ENCODE assay signal across 1 cellular context in the genomic region with DNA sequence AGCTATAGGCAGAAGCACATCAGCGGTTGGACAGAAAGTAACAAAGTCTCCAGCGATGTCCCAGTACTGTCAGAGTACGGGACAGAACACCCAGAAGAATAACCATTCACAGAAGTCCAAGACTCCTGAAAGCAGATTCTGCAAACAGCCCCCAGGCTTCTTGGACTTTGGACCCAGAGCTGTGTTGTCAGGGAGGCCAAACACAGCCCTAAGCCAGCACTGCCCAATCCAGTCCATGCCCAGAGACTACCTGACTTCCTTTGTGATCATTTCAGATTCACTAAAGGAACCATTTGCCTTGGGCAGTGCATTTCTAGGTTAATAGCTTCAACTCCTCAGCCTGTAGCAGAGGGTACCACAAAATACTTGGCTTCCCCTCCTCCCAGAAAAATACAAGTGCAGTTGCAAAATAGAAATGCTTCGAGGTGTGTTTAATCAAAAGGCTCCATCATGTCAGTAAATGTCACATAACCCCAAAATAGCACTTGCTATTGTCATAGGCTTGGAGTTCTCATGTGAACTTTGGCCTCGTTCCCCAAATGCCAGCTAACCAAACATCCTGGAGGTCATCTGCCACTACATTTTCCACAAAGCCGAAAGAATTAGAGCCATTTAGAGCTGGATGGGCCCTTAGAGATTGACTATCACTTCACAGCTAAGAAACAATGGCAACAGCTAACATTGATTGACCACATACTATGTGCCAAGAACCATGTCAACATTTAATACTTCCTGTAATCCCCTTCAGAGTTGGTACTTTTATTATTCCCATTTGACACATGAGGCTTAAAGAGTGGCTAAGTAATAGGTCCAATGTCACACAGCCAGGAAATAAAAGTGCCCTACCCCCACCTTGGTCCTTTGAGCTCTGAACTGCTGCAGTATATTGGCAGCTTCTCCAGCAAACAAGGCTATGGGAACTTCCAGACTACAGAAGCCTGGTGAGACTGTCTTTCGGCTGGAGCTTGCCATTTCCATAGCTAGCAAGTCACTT.
TF ChIP-seq lines count a peak whose summit lies in the region.

No MANE protein-coding gene starts in this region.

TF ChIP-seq in HepG2, 621 proteins besides CTCF, POLR2A, EP300 and RAD21 (continued from another document and continues in another):
- TF ChIP-seq, protein P1, sequence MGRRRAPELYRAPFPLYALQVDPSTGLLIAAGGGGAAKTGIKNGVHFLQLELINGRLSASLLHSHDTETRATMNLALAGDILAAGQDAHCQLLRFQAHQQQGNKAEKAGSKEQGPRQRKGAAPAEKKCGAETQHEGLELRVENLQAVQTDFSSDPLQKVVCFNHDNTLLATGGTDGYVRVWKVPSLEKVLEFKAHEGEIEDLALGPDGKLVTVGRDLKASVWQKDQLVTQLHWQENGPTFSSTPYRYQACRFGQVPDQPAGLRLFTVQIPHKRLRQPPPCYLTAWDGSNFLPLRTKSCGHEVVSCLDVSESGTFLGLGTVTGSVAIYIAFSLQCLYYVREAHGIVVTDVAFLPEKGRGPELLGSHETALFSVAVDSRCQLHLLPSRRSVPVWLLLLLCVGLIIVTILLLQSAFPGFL (CRISPR knock-in tag; IDR thresholded peaks at IDR 0.05) = no peak
- no peak for TF ChIP-seq TGIF2 (CRISPR knock-in tag; IDR thresholded peaks at IDR 0.05)
- no peak for TF ChIP-seq ZNF441 (CRISPR knock-in tag; IDR thresholded peaks at IDR 0.05; ENCODE audit: borderline replicate concordance)
- TF ChIP-seq POLR2G (IDR thresholded peaks at IDR 0.05; ENCODE audit: low read depth, low read length) = no peak
- peak; percentile 62 for TF ChIP-seq MED1 (CRISPR knock-in tag; IDR thresholded peaks at IDR 0.05)
- TF ChIP-seq, protein P2, sequence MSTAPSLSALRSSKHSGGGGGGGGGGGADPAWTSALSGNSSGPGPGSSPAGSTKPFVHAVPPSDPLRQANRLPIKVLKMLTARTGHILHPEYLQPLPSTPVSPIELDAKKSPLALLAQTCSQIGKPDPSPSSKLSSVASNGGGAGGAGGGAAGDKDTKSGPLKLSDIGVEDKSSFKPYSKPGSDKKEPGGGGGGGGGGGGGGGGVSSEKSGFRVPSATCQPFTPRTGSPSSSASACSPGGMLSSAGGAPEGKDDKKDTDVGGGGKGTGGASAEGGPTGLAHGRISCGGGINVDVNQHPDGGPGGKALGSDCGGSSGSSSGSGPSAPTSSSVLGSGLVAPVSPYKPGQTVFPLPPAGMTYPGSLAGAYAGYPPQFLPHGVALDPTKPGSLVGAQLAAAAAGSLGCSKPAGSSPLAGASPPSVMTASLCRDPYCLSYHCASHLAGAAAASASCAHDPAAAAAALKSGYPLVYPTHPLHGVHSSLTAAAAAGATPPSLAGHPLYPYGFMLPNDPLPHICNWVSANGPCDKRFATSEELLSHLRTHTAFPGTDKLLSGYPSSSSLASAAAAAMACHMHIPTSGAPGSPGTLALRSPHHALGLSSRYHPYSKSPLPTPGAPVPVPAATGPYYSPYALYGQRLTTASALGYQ (CRISPR knock-in tag; IDR thresholded peaks at IDR 0.05) = no peak
- TF ChIP-seq FOXO1 (CRISPR knock-in tag; IDR thresholded peaks at IDR 0.05) = no peak; the same call in 1 of the 2 replicates
- TF ChIP-seq ZNF264 (CRISPR knock-in tag; IDR thresholded peaks at IDR 0.05) = 0 out of 2 replicates have a peak, but pooled peaks have one; percentile 45
- TF ChIP-seq, protein P3, sequence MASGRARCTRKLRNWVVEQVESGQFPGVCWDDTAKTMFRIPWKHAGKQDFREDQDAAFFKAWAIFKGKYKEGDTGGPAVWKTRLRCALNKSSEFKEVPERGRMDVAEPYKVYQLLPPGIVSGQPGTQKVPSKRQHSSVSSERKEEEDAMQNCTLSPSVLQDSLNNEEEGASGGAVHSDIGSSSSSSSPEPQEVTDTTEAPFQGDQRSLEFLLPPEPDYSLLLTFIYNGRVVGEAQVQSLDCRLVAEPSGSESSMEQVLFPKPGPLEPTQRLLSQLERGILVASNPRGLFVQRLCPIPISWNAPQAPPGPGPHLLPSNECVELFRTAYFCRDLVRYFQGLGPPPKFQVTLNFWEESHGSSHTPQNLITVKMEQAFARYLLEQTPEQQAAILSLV (CRISPR knock-in tag; IDR thresholded peaks at IDR 0.05; ENCODE audit: borderline replicate concordance) = no peak
- TF ChIP-seq HMG20B (CRISPR knock-in tag; conservative IDR thresholded peaks at IDR 0.05) = no peak
- no peak for TF ChIP-seq RBAK (CRISPR knock-in tag; IDR thresholded peaks at IDR 0.05)
- TF ChIP-seq ZNF24 (IDR thresholded peaks at IDR 0.05) = no peak
- no peak for TF ChIP-seq ZNF207 (IDR thresholded peaks at IDR 0.05; ENCODE audit: borderline replicate concordance)
- TF ChIP-seq MEF2D (CRISPR knock-in tag; IDR thresholded peaks at IDR 0.05) = peak; percentile 94
- TF ChIP-seq MXD4 (CRISPR knock-in tag; IDR thresholded peaks at IDR 0.05) = 0 out of 2 replicates have a peak, but pooled peaks have one; percentile 41
- TF ChIP-seq, protein P4, sequence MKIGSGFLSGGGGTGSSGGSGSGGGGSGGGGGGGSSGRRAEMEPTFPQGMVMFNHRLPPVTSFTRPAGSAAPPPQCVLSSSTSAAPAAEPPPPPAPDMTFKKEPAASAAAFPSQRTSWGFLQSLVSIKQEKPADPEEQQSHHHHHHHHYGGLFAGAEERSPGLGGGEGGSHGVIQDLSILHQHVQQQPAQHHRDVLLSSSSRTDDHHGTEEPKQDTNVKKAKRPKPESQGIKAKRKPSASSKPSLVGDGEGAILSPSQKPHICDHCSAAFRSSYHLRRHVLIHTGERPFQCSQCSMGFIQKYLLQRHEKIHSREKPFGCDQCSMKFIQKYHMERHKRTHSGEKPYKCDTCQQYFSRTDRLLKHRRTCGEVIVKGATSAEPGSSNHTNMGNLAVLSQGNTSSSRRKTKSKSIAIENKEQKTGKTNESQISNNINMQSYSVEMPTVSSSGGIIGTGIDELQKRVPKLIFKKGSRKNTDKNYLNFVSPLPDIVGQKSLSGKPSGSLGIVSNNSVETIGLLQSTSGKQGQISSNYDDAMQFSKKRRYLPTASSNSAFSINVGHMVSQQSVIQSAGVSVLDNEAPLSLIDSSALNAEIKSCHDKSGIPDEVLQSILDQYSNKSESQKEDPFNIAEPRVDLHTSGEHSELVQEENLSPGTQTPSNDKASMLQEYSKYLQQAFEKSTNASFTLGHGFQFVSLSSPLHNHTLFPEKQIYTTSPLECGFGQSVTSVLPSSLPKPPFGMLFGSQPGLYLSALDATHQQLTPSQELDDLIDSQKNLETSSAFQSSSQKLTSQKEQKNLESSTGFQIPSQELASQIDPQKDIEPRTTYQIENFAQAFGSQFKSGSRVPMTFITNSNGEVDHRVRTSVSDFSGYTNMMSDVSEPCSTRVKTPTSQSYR (CRISPR knock-in tag; IDR thresholded peaks at IDR 0.05; ENCODE audit: borderline replicate concordance) = peak; percentile 88
- TF ChIP-seq, protein P5, sequence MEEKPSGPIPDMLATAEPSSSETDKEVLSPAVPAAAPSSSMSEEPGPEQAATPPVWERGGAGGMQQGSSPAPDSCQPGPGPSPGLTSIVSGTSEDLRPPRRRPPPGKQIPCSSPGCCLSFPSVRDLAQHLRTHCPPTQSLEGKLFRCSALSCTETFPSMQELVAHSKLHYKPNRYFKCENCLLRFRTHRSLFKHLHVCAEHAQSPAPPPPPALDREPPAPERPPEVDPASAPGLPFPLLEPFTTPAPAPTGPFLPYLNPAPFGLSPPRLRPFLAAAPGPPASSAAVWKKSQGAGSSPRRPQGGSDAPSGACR (CRISPR knock-in tag; IDR thresholded peaks at IDR 0.05) = no peak
- no peak for TF ChIP-seq SMARCC2 (IDR thresholded peaks at IDR 0.05)
- TF ChIP-seq, protein P6, sequence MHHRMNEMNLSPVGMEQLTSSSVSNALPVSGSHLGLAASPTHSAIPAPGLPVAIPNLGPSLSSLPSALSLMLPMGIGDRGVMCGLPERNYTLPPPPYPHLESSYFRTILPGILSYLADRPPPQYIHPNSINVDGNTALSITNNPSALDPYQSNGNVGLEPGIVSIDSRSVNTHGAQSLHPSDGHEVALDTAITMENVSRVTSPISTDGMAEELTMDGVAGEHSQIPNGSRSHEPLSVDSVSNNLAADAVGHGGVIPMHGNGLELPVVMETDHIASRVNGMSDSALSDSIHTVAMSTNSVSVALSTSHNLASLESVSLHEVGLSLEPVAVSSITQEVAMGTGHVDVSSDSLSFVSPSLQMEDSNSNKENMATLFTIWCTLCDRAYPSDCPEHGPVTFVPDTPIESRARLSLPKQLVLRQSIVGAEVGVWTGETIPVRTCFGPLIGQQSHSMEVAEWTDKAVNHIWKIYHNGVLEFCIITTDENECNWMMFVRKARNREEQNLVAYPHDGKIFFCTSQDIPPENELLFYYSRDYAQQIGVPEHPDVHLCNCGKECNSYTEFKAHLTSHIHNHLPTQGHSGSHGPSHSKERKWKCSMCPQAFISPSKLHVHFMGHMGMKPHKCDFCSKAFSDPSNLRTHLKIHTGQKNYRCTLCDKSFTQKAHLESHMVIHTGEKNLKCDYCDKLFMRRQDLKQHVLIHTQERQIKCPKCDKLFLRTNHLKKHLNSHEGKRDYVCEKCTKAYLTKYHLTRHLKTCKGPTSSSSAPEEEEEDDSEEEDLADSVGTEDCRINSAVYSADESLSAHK (CRISPR knock-in tag; IDR thresholded peaks at IDR 0.05; ENCODE audit: borderline replicate concordance) = no peak
- no peak for TF ChIP-seq ZNF652 (CRISPR knock-in tag; IDR thresholded peaks at IDR 0.05; ENCODE audit: borderline replicate concordance, low read depth)
- no peak for TF ChIP-seq TCF7 (IDR thresholded peaks at IDR 0.05; ENCODE audit: low read depth)
- TF ChIP-seq ZMAT3 (CRISPR knock-in tag; conservative IDR thresholded peaks at IDR 0.05) = no peak
- no peak for TF ChIP-seq ETV6 (CRISPR knock-in tag; conservative IDR thresholded peaks at IDR 0.05)
- 0 out of 2 replicates have a peak, but pooled peaks have one; percentile 42 for TF ChIP-seq ZMYM4 (CRISPR knock-in tag; IDR thresholded peaks at IDR 0.05)
- peak; percentile 46; the same call in 1 of the 2 replicates for TF ChIP-seq TARDBP (CRISPR knock-in tag; IDR thresholded peaks at IDR 0.05)
- peak; percentile 78 for TF ChIP-seq SOX13 (IDR thresholded peaks at IDR 0.05)
- peak in 1 of 2 experiments; percentile 89; a peak in 2 of 4 replicates for TF ChIP-seq SOX13 (CRISPR knock-in tag; conservative IDR thresholded peaks at IDR 0.05 in 1 of 2, IDR thresholded peaks at IDR 0.05 in 1 of 2)
- TF ChIP-seq, protein P7, sequence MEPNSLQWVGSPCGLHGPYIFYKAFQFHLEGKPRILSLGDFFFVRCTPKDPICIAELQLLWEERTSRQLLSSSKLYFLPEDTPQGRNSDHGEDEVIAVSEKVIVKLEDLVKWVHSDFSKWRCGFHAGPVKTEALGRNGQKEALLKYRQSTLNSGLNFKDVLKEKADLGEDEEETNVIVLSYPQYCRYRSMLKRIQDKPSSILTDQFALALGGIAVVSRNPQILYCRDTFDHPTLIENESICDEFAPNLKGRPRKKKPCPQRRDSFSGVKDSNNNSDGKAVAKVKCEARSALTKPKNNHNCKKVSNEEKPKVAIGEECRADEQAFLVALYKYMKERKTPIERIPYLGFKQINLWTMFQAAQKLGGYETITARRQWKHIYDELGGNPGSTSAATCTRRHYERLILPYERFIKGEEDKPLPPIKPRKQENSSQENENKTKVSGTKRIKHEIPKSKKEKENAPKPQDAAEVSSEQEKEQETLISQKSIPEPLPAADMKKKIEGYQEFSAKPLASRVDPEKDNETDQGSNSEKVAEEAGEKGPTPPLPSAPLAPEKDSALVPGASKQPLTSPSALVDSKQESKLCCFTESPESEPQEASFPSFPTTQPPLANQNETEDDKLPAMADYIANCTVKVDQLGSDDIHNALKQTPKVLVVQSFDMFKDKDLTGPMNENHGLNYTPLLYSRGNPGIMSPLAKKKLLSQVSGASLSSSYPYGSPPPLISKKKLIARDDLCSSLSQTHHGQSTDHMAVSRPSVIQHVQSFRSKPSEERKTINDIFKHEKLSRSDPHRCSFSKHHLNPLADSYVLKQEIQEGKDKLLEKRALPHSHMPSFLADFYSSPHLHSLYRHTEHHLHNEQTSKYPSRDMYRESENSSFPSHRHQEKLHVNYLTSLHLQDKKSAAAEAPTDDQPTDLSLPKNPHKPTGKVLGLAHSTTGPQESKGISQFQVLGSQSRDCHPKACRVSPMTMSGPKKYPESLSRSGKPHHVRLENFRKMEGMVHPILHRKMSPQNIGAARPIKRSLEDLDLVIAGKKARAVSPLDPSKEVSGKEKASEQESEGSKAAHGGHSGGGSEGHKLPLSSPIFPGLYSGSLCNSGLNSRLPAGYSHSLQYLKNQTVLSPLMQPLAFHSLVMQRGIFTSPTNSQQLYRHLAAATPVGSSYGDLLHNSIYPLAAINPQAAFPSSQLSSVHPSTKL (CRISPR knock-in tag; IDR thresholded peaks at IDR 0.05) = peak; percentile 65
- TF ChIP-seq HOXA5 (CRISPR knock-in tag; IDR thresholded peaks at IDR 0.05) = no peak
- TF ChIP-seq ZNF484 (CRISPR knock-in tag; IDR thresholded peaks at IDR 0.05; ENCODE audit: borderline replicate concordance, low read depth) = no peak
- TF ChIP-seq, protein P8, sequence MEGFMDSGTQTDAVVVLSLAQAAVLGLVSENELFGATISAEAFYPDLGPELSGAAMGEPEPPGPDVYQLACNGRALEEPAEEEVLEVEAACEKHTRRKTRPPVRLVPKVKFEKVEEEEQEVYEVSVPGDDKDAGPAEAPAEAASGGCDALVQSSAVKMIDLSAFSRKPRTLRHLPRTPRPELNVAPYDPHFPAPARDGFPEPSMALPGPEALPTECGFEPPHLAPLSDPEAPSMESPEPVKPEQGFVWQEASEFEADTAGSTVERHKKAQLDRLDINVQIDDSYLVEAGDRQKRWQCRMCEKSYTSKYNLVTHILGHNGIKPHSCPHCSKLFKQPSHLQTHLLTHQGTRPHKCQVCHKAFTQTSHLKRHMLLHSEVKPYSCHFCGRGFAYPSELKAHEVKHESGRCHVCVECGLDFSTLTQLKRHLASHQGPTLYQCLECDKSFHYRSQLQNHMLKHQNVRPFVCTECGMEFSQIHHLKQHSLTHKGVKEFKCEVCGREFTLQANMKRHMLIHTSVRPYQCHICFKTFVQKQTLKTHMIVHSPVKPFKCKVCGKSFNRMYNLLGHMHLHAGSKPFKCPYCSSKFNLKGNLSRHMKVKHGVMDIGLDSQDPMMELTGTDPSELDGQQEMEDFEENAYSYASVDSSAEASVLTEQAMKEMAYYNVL (CRISPR knock-in tag; IDR thresholded peaks at IDR 0.05; ENCODE audit: borderline replicate concordance) = no peak
- no peak for TF ChIP-seq GABPB1 (CRISPR knock-in tag; IDR thresholded peaks at IDR 0.05)
- no peak for TF ChIP-seq SRY (CRISPR knock-in tag; IDR thresholded peaks at IDR 0.05)
- no peak for TF ChIP-seq PRMT3 (CRISPR knock-in tag; IDR thresholded peaks at IDR 0.05; ENCODE audit: borderline replicate concordance, low read depth)
- TF ChIP-seq ZNF431 (CRISPR knock-in tag; IDR thresholded peaks at IDR 0.05; ENCODE audit: borderline replicate concordance, low read depth) = no peak
- no peak for TF ChIP-seq ZFP36L1 (CRISPR knock-in tag; IDR thresholded peaks at IDR 0.05)
- peak; percentile 29; the same call in 1 of the 2 replicates for TF ChIP-seq ZNF644 (CRISPR knock-in tag; IDR thresholded peaks at IDR 0.05; ENCODE audit: low read depth)
- TF ChIP-seq ELF3 (CRISPR knock-in tag; IDR thresholded peaks at IDR 0.05) = peak; percentile 27; the same call in 1 of the 2 replicates
- peak; percentile 46 for TF ChIP-seq ZMYM3 (CRISPR knock-in tag; IDR thresholded peaks at IDR 0.05)
- TF ChIP-seq YY1 (IDR thresholded peaks at IDR 0.05; ENCODE audit: insufficient read depth, insufficient replicate concordance, low read depth, low read length) = no peak
- peak; percentile 39; the same call in 1 of the 2 replicates for TF ChIP-seq HNF4G (IDR thresholded peaks at IDR 0.05; ENCODE audit: borderline replicate concordance, low read depth, low read length)
- TF ChIP-seq HNF4G (CRISPR knock-in tag; IDR thresholded peaks at IDR 0.05; ENCODE audit: borderline replicate concordance, low read depth) = no peak; the same call in 1 of the 2 replicates
- no peak for TF ChIP-seq HNRNPLL (IDR thresholded peaks at IDR 0.05; ENCODE audit: low read depth, low read length, poor library complexity, severe bottlenecking)
